23 cellular contexts compared by ENCODE assay signal in the genomic region with DNA sequence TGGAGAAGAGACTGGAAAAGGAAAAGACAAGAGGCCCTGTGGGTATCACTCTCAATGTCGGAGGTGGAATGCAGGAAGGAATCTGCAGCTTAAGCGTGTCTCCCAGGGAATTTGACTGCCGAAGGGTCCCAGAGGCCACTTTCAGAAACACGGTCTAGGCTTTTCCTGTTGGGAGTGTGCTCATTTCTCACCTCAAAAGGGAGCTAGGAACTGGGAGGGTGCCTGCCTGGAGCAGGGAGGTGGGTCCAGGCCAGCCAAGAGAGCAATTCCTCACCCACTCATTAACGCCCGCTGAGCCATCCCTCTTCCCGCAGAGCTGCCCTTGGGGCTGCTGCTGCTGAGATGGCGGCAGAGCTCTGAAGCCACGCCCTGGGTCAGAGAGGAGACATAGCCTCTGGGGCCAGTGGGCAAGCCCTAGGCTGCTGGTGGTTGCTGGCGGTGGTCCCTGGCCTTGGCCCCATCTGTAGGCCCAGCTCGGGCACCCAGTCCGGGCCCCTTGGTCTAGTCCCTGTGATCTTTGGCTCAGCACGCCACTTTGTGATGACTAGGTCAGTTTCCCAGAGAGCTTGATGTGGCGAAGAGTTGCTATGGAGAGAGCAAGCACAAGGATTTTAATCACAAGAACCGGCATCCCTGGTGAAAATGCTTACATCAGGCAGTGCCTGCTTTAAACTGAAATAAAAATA. TPM values are rescaled to one million over a fixed set of nuclear protein-coding genes. Genes with fewer than 3 reads are reported as not detected.
DNase-seq lines count a peak whose midpoint lies in the region; ATAC-seq and TF ChIP-seq lines count a peak whose summit lies in the region.
"Had no signal": no experiment of that assay in that cellular context is flagged by ENCODE, and none has a peak within 500 bp of the region (broad histone marks: within the 10 kb centered on the region; RNA-seq: fewer than 3 reads in every experiment).

No MANE protein-coding gene starts in this region.

- ATAC-seq in sciatic nerve, result no peak
- ATAC-seq: activated naive CD8-positive, alpha-beta T cell treated with anti-CD3 and anti-CD28 coated beads, Interleukin-2, amount 50 U/mL, for 24 hours; gastroesophageal sphincter; naive thymus-derived CD8-positive, alpha-beta T cell had no signal

- peak; percentile 76 for DNase-seq in ELF-1 (ENCODE audit: low read depth, low spot score)
- peak; percentile 65 for DNase-seq in NCI-H69 (lab: John Stamatoyannopoulos, UW)
- no peak for DNase-seq in epithelial cell of esophagus (ENCODE audit: low read depth)
- no peak for DNase-seq in nephron progenitor cell
- DNase-seq in activated naive CD4-positive, alpha-beta T cell treated with anti-CD3 and anti-CD28 coated beads, Interleukin-2, amount 10 ng/mL, durations not matched to agents 7 days and 5 days, result no peak
- DNase-seq in NCI-H446 treated with DMSO at 0.1 percent for 48 hours (lab: John Stamatoyannopoulos, UW), result no peak
- no peak for DNase-seq in kidney glomerular epithelial cell (lab: John Stamatoyannopoulos, UW)
- DNase-seq in sciatic nerve (ENCODE audit: low spot score), result no peak
- DNase-seq: activated CD4-positive, alpha-beta T cell treated with anti-CD3 and anti-CD28 coated beads for 48 hours; activated naive CD8-positive, alpha-beta T cell treated with anti-CD3 and anti-CD28 coated beads, Interleukin-2, amount 50 U/mL, for 24 hours; DMS 273 treated with DMSO at 0.1 percent for 48 hours; erythroblast; GF-D8; MM.1S; NCI-H187; Right ventricle myocardium superior; stimulated activated naive CD4-positive, alpha-beta T cell; thyroid gland had no signal

- H3K27me3 Mint-ChIP-seq in nephron progenitor cell (ENCODE audit: low read depth, poor library complexity), result no peaks in the 10 kb centered on the region
- H3K27me3 Mint-ChIP-seq in activated naive CD4-positive, alpha-beta T cell treated with anti-CD3 and anti-CD28 coated beads, Interleukin-2, amount 10 ng/mL, durations not matched to agents 7 days and 5 days, result peaks cover 42% of the 10 kb centered on the region

- CTCF ChIA-PET in activated naive CD4-positive, alpha-beta T cell treated with anti-CD3 and anti-CD28 coated beads, Interleukin-2, amount 10 ng/mL, durations not matched to agents 7 days and 5 days (lab: Charles Lee), result interaction anchor here (1.1 kb wide), 1 partner anchor 24 kb away, joined by 3 read pairs; no protein-coding TSS in a partner anchor

- peak overlapping the region; percentile 62 for H3K27ac Mint-ChIP-seq in nephron progenitor cell
- H3K27ac Mint-ChIP-seq in activated naive CD4-positive, alpha-beta T cell treated with anti-CD3 and anti-CD28 coated beads, Interleukin-2, amount 10 ng/mL, durations not matched to agents 7 days and 5 days, result no peak overlapping the region
- H3K27ac Mint-ChIP-seq: activated naive CD8-positive, alpha-beta T cell treated with anti-CD3 and anti-CD28 coated beads, Interleukin-2, amount 50 U/mL, for 24 hours; memory B cell had no signal

- peak overlapping the region; percentile 76 for H3K4me3 ChIP-seq in epithelial cell of esophagus (ENCODE audit: low read length)
- H3K4me3 ChIP-seq: dorsolateral prefrontal cortex, gastroesophageal sphincter, prostate gland, thyroid gland had no signal

- TF ChIP-seq CTCF in epithelial cell of esophagus (IDR thresholded peaks at IDR 0.05; ENCODE audit: insufficient read depth, low read depth, low read length, missing control alignments) (no peak), nephron progenitor cell (IDR thresholded peaks at IDR 0.05) (no peak)

- intact Hi-C loops in sciatic nerve (cut with DNase I), result no loop called here

- peaks cover 50% of the 10 kb centered on the region for H3K4me1 Mint-ChIP-seq in nephron progenitor cell
- no peaks in the 10 kb centered on the region for H3K4me1 Mint-ChIP-seq in activated naive CD4-positive, alpha-beta T cell treated with anti-CD3 and anti-CD28 coated beads, Interleukin-2, amount 10 ng/mL, durations not matched to agents 7 days and 5 days

- H3K9me3 Mint-ChIP-seq in nephron progenitor cell, result peaks cover 40% of the 10 kb centered on the region
- no peaks in the 10 kb centered on the region for H3K9me3 Mint-ChIP-seq in activated naive CD4-positive, alpha-beta T cell treated with anti-CD3 and anti-CD28 coated beads, Interleukin-2, amount 10 ng/mL, durations not matched to agents 7 days and 5 days
- H3K9me3 Mint-ChIP-seq: activated naive CD8-positive, alpha-beta T cell treated with anti-CD3 and anti-CD28 coated beads, Interleukin-2, amount 50 U/mL, for 24 hours; memory B cell; naive thymus-derived CD8-positive, alpha-beta T cell had no signal

- no peaks in the 10 kb centered on the region for H3K36me3 Mint-ChIP-seq in nephron progenitor cell (ENCODE audit: low read depth)
- H3K36me3 Mint-ChIP-seq in activated naive CD4-positive, alpha-beta T cell treated with anti-CD3 and anti-CD28 coated beads, Interleukin-2, amount 10 ng/mL, durations not matched to agents 7 days and 5 days, result no peaks in the 10 kb centered on the region
- H3K36me3 Mint-ChIP-seq: memory B cell; naive thymus-derived CD8-positive, alpha-beta T cell had no signal

- no peak overlapping the region for H3K4me3 Mint-ChIP-seq in nephron progenitor cell
- no peak overlapping the region for H3K4me3 Mint-ChIP-seq in activated naive CD4-positive, alpha-beta T cell treated with anti-CD3 and anti-CD28 coated beads, Interleukin-2, amount 10 ng/mL, durations not matched to agents 7 days and 5 days
- H3K4me3 Mint-ChIP-seq: activated naive CD8-positive, alpha-beta T cell treated with anti-CD3 and anti-CD28 coated beads, Interleukin-2, amount 50 U/mL, for 24 hours; memory B cell; naive thymus-derived CD8-positive, alpha-beta T cell had no signal

RNA-seq across cellular contexts. Expression of a gene that starts 4.1 kb away (rescaled TPM):
- total RNA-seq in sciatic nerve, result 26.9 TPM

Comparison
In these comparisons a context has a peak if more than half of its experiments do, and no peak if none do; other contexts are left out.
1. DNase-seq: peak in ELF-1 (single experiment) and NCI-H69 (single experiment); none in epithelial cell of esophagus (single experiment), nephron progenitor cell (single experiment), activated naive CD4-positive, alpha-beta T cell treated with anti-CD3 and anti-CD28 coated beads, Interleukin-2, amount 10 ng/mL, durations not matched to agents 7 days and 5 days (single experiment), NCI-H446 treated with DMSO at 0.1 percent for 48 hours (single experiment), kidney glomerular epithelial cell (single experiment) and sciatic nerve (single experiment).